34 cellular contexts compared by ENCODE assay signal in genomic region chr7:33210958-33211357, GRCh38.
"Had no signal": no experiment of that assay in that cellular context is flagged by ENCODE, and none has a peak within 500 bp of the region (broad histone marks: within the 10 kb centered on the region; RNA-seq: fewer than 3 reads in every experiment).

No MANE protein-coding gene starts in this region.

- H3K36me3 ChIP-seq: MG63 had no signal

- H3K4me3 ChIP-seq: MG63 had no signal

- DNase-seq: Karpas-422, Kasumi-1, MG63, MM.1S, MV-4-11, NCI-H1048, NCI-H1092, NCI-H1092 treated with DMSO at 0.1 percent for 48 hours, NCI-H1105, NCI-H1105 treated with DMSO at 0.1 percent for 48 hours, NCI-H1417, NCI-H1417 treated with DMSO at 0.1 percent for 48 hours, NCI-H1436, NCI-H1436 treated with DMSO at 0.1 percent for 48 hours, NCI-H146, NCI-H1694, NCI-H1694 treated with DMSO at 0.1 percent for 48 hours, NCI-H187, NCI-H187 treated with DMSO at 0.1 percent for 48 hours, NCI-H1930, NCI-H2029, NCI-H2029 treated with DMSO at 0.1 percent for 48 hours, NCI-H2081, NCI-H2081 treated with DMSO at 0.1 percent for 48 hours, NCI-H2107, NCI-H2171, NCI-H2171 treated with DMSO at 0.1 percent for 48 hours, NCI-H2227 treated with DMSO at 0.1 percent for 48 hours, NCI-H226, NCI-H345, NCI-H446, NCI-H446 treated with DMSO at 0.1 percent for 48 hours, NCI-H510A, NCI-H510A treated with DMSO at 0.1 percent for 48 hours had no signal

- H3K27me3 ChIP-seq: MG63 had no signal
